Comparison of ENCODE assay signal across 16 cellular contexts in genomic region chr2:222545821-222546540, GRCh38.
A peak's percentile ranks its signal among the peaks of the same experiment; 100 is the strongest.
DNase-seq lines count a peak whose midpoint lies in the region; ATAC-seq and TF ChIP-seq lines count a peak whose summit lies in the region.
"Had no signal": no experiment of that assay in that cellular context is flagged by ENCODE, and none has a peak within 500 bp of the region (broad histone marks: within the 10 kb centered on the region; RNA-seq: fewer than 3 reads in every experiment).

No MANE protein-coding gene starts in this region.

- peak overlapping the region; percentile 28 to 44 (median 29) for H3K27ac ChIP-seq in thyroid gland
- H3K27ac ChIP-seq: BLaER1 treated with 17β-estradiol and CSF1 and Interleukin-3, amounts not matched to agents 10 nM and 100 nM had no signal

- H3K9me3 ChIP-seq in thyroid gland, result no peaks in the 10 kb centered on the region
- H3K9me3 ChIP-seq: BLaER1 treated with 17β-estradiol and CSF1 and Interleukin-3, amounts not matched to agents 10 nM and 100 nM had no signal

- intact Hi-C loops in thyroid gland (cut with DNase I), result no loop called here

- no peaks in the 10 kb centered on the region for H3K27me3 ChIP-seq in thyroid gland
- H3K27me3 ChIP-seq: BLaER1 treated with 17β-estradiol and CSF1 and Interleukin-3, amounts not matched to agents 10 nM and 100 nM had no signal

- TF ChIP-seq POLR2A in thyroid gland (IDR thresholded peaks at IDR 0.05), result no peak

- ATAC-seq in HG03280 (IDR thresholded peaks at IDR 0.05; ENCODE audit: unreplicated experiment), result no peak
- ATAC-seq: GM23338 had no signal

- DNase-seq in NCI-H1417 (lab: John Stamatoyannopoulos, UW) (peak in 2 of 3 experiments; percentile 36 to 71), NCI-H1417 treated with DMSO at 0.1 percent for 48 hours (lab: John Stamatoyannopoulos, UW) (no peak), NOMO-1 treated with DMSO at 0.1 percent for 48 hours (lab: John Stamatoyannopoulos, UW; ENCODE audit: unreplicated experiment) (peak; percentile 90), left kidney (ENCODE audit: low read depth, low spot score) (peak; percentile 53), thyroid gland (no peak), kidney glomerular epithelial cell (lab: John Stamatoyannopoulos, UW) (no peak)
- no peak for DNase-seq in activated T-cell treated with anti-CD3 and anti-CD28 coated beads, Interleukin-2, amount 50 U/mL, for 48 hours
- DNase-seq: 8988T, DMS 273 treated with DMSO at 0.1 percent for 48 hours, Karpas-422, NCI-H748 treated with DMSO at 0.1 percent for 48 hours, OCI-M1, RPMI8226 had no signal

- 74 to 75% methylated on average over 4 of the region's 4 CpGs for WGBS in thyroid gland, 2 donors

- no peak for TF ChIP-seq CTCF in thyroid gland (IDR thresholded peaks at IDR 0.05)

- no peak overlapping the region for H3K4me3 ChIP-seq in thyroid gland (replicated peaks in 1 of 3)
- H3K4me3 ChIP-seq: BLaER1 treated with 17β-estradiol and CSF1 and Interleukin-3, amounts not matched to agents 10 nM and 100 nM; GM23338 had no signal

- H3K4me1 ChIP-seq in thyroid gland, result peaks cover 15 to 41% of the 10 kb centered on the region in 2 donors
- H3K4me1 ChIP-seq: BLaER1 treated with 17β-estradiol and CSF1 and Interleukin-3, amounts not matched to agents 10 nM and 100 nM had no signal

- H3K36me3 ChIP-seq in thyroid gland, result no peaks in the 10 kb centered on the region
- H3K36me3 ChIP-seq: BLaER1 treated with 17β-estradiol and CSF1 and Interleukin-3, amounts not matched to agents 10 nM and 100 nM had no signal

Comparison
In these comparisons a context has a peak if more than half of its experiments do, and no peak if none do; other contexts are left out.
1. DNase-seq: peak in NCI-H1417 (2 of 3), NOMO-1 treated with DMSO at 0.1 percent for 48 hours (single experiment) and left kidney (single experiment); none in NCI-H1417 treated with DMSO at 0.1 percent for 48 hours (single experiment), thyroid gland (0 of 2), kidney glomerular epithelial cell (single experiment) and activated T-cell treated with anti-CD3 and anti-CD28 coated beads, Interleukin-2, amount 50 U/mL, for 48 hours (0 of 2).